1 cellular context compared by ENCODE assay signal in the genomic region with DNA sequence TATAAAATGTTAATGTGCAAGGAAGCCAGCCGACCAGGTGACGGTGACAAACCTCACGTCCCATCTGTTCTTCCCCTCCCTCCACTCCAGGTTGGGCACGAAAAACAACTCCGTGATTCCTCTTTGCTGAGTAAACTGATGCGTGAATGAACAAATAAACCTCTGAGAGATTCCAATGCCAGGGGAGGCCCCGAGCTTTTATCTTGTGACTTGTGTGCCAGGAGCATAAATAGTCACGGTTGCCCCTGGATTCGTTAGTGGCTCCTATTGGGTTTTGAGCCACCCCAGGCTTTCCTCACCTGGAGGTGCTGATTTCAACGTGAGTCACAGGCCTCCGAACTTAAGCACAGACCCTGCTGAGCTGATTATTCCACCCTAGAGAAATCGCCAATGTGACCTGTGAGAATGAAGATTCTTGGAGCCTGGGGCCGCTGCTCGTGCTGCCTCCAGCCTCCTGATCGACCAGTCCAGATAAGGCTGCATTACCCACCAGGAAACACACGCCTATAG.
TF ChIP-seq lines count a peak whose summit lies in the region.

No MANE protein-coding gene starts in this region.

TF ChIP-seq in K562, 482 proteins besides CTCF, POLR2A, EP300 and RAD21:
- TF ChIP-seq, protein P1, sequence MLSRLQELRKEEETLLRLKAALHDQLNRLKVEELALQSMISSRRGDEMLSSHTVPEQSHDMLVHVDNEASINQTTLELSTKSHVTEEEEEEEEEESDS (CRISPR knock-in tag; IDR thresholded peaks at IDR 0.05): no peak
- TF ChIP-seq CXXC5 (CRISPR knock-in tag; IDR thresholded peaks at IDR 0.05): no peak
- TF ChIP-seq, protein P2, sequence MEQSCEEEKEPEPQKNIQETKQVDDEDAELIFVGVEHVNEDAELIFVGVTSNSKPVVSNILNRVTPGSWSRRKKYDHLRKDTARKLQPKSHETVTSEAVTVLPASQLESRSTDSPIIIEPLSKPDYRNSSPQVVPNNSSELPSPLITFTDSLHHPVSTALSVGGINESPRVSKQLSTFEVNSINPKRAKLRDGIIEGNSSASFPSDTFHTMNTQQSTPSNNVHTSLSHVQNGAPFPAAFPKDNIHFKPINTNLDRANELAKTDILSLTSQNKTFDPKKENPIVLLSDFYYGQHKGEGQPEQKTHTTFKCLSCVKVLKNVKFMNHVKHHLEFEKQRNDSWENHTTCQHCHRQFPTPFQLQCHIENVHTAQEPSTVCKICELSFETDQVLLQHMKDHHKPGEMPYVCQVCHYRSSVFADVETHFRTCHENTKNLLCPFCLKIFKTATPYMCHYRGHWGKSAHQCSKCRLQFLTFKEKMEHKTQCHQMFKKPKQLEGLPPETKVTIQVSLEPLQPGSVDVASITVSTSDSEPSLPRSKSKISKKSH (CRISPR knock-in tag; IDR thresholded peaks at IDR 0.05): no peak
- no peak for TF ChIP-seq EHMT2 (IDR thresholded peaks at IDR 0.05)
- TF ChIP-seq FOSL1 (tag; conservative IDR thresholded peaks at IDR 0.05): 0 out of 2 replicates have a peak, but pooled peaks have one; percentile 14
- no peak for TF ChIP-seq IFI16 (CRISPR knock-in tag; IDR thresholded peaks at IDR 0.05)
- TF ChIP-seq ZNF77 (CRISPR knock-in tag; IDR thresholded peaks at IDR 0.05): no peak
- TF ChIP-seq BHLHE40 (IDR thresholded peaks at IDR 0.05; ENCODE audit: low read length): peak; percentile 62
- TF ChIP-seq ZNF778 (CRISPR knock-in tag; IDR thresholded peaks at IDR 0.05): no peak
